In the genomic region with DNA sequence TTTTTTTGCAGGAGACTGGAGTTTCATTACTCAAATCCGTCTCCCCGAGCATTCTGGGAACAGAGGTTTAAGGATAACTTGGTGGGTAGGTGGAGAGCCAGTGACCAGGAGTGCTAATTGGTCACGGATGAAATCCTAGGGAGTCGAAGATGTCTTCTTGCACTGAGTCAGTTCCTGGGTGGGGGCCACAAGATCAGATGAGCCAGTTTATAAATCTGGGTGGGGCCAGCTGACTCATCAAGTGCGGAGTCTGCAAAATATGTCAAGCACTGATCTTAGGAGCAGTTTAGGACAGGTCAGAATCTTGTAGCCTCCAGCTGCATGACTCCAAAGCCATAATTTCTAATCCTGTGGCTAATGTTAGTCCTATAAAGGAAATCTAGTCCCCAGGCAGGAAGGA, we compare ENCODE assay signal across 20 cellular contexts.
DNase-seq lines count a peak whose midpoint lies in the region; ATAC-seq and TF ChIP-seq lines count a peak whose summit lies in the region.
"Had no signal": no experiment of that assay in that cellular context is flagged by ENCODE, and none has a peak within 500 bp of the region (broad histone marks: within the 10 kb centered on the region; RNA-seq: fewer than 3 reads in every experiment).

No MANE protein-coding gene starts in this region.

- DNase-seq in HPDE6-E6E7 (ENCODE audit: extremely low spot score): peak; percentile 4
- peak; percentile 45 to 55 for DNase-seq in SW 1271 (lab: John Stamatoyannopoulos, UW)
- DNase-seq in fibroblast of lung (ENCODE audit: low read depth in 2 of 2): peak; percentile 34 to 50
- DNase-seq in T-helper 17 cell: no peak
- no peak for DNase-seq in activated CD4-positive, alpha-beta T cell treated with anti-CD3 and anti-CD28 coated beads, Interleukin-2, amount 50 U/mL, for 48 hours
- no peak for DNase-seq in DMS79 (lab: John Stamatoyannopoulos, UW)
- DNase-seq: activated naive CD4-positive, alpha-beta T cell treated with Interleukin-2 at 50 U/mL for 16 hours; activated T-cell treated with anti-CD3 and anti-CD28 coated beads for 4 hours; CD4-positive, alpha-beta T cell; DMS79 treated with DMSO at 0.1 percent for 48 hours; heart right ventricle; kidney; NCI-H2081 treated with DMSO at 0.1 percent for 48 hours; NCI-H69; SK-N-SH had no signal

- no peaks in the 10 kb centered on the region for H3K4me1 Mint-ChIP-seq in T-helper 17 cell
- H3K4me1 Mint-ChIP-seq: stimulated activated effector memory CD8-positive, alpha-beta T cell treated with anti-CD3 and anti-CD28 coated beads, Interleukin-12 subunit alpha, Interleukin-12 subunit beta, amount 100 ng/mL, for 72 hours had no signal

- no peak overlapping the region for H3K9ac ChIP-seq in fibroblast of lung (ENCODE audit: insufficient read depth, low read length)
- H3K9ac ChIP-seq: SK-N-SH had no signal

- H3K4me1 ChIP-seq in ACC112 (ENCODE audit: control insufficient read depth, insufficient read depth, low read length, unreplicated experiment) (peaks cover 27% of the 10 kb centered on the region), fibroblast of lung (ENCODE audit: control insufficient read depth, extremely low read depth, insufficient read depth, low read length) (no peaks in the 10 kb centered on the region)
- H3K4me1 ChIP-seq: heart right ventricle, prostate gland had no signal

- H3K27ac ChIP-seq in ACC112 (ENCODE audit: low read depth, low read length) (peak overlapping the region; percentile 61), fibroblast of lung (ENCODE audit: insufficient read depth, low read length) (no peak overlapping the region)
- H3K27ac ChIP-seq: heart right ventricle, prostate gland had no signal

- ATAC-seq in T-helper 17 cell (no peak), GM21737 (IDR thresholded peaks at IDR 0.05; ENCODE audit: unreplicated experiment) (no peak)
- ATAC-seq: heart right ventricle; stimulated activated effector memory CD8-positive, alpha-beta T cell treated with anti-CD3 and anti-CD28 coated beads, Interleukin-12 subunit alpha, Interleukin-12 subunit beta, amount 100 ng/mL, for 72 hours had no signal

- H3K4me2 ChIP-seq in fibroblast of lung (ENCODE audit: extremely low read depth, insufficient read depth, low read length): no peak overlapping the region
- H3K4me2 ChIP-seq: SK-N-SH had no signal

- H3K4me3 Mint-ChIP-seq in T-helper 17 cell: no peak overlapping the region
- H3K4me3 Mint-ChIP-seq: CD4-positive, alpha-beta T cell; stimulated activated effector memory CD8-positive, alpha-beta T cell treated with anti-CD3 and anti-CD28 coated beads, Interleukin-12 subunit alpha, Interleukin-12 subunit beta, amount 100 ng/mL, for 72 hours; type B pancreatic cell had no signal

- H3K27me3 Mint-ChIP-seq in T-helper 17 cell: no peaks in the 10 kb centered on the region
- H3K27me3 Mint-ChIP-seq: CD4-positive, alpha-beta T cell; type B pancreatic cell had no signal

- no peaks in the 10 kb centered on the region for H3K79me2 ChIP-seq in ACC112 (ENCODE audit: control insufficient read depth, insufficient read depth, low read length, unreplicated experiment)
- H3K79me2 ChIP-seq in fibroblast of lung (ENCODE audit: control insufficient read depth, insufficient read depth, low read length): no peaks in the 10 kb centered on the region

- H3K27me3 ChIP-seq in ACC112 (ENCODE audit: insufficient read depth, low read length) (no peaks in the 10 kb centered on the region), fibroblast of lung (ENCODE audit: control insufficient read depth, insufficient read depth, low read length) (no peaks in the 10 kb centered on the region)
- H3K27me3 ChIP-seq: heart right ventricle had no signal

- H3K4me3 ChIP-seq in ACC112 (ENCODE audit: low read depth, low read length) (no peak overlapping the region), fibroblast of lung (replicated peaks in 1 of 4; ENCODE audit: control extremely low read depth in 1 of 4, insufficient read depth in 1 of 4, low read depth in 3 of 4, low read length in 4 of 4) (no peak overlapping the region)
- H3K4me3 ChIP-seq: heart right ventricle, prostate gland had no signal

- H3K27ac Mint-ChIP-seq in T-helper 17 cell: no peak overlapping the region
- H3K27ac Mint-ChIP-seq: CD4-positive, alpha-beta T cell; stimulated activated effector memory CD8-positive, alpha-beta T cell treated with anti-CD3 and anti-CD28 coated beads, Interleukin-12 subunit alpha, Interleukin-12 subunit beta, amount 100 ng/mL, for 72 hours; type B pancreatic cell had no signal

- no peaks in the 10 kb centered on the region for H3K36me3 Mint-ChIP-seq in T-helper 17 cell (ENCODE audit: low read depth)
- H3K36me3 Mint-ChIP-seq: stimulated activated effector memory CD8-positive, alpha-beta T cell treated with anti-CD3 and anti-CD28 coated beads, Interleukin-12 subunit alpha, Interleukin-12 subunit beta, amount 100 ng/mL, for 72 hours; type B pancreatic cell had no signal

- no peaks in the 10 kb centered on the region for H3K9me3 ChIP-seq in fibroblast of lung (ENCODE audit: control insufficient read depth, insufficient read depth, low read depth, low read length)
- H3K9me3 ChIP-seq in T-helper 17 cell (ENCODE audit: control insufficient read depth, low read length, poor library complexity, severe bottlenecking): no peaks in the 10 kb centered on the region
- H3K9me3 ChIP-seq: prostate gland, SK-N-SH had no signal

- H4K20me1 ChIP-seq in fibroblast of lung (ENCODE audit: control insufficient read depth, extremely low read depth, insufficient read depth, low read length): no peaks in the 10 kb centered on the region

- H2AFZ ChIP-seq in ACC112 (ENCODE audit: low read length, unreplicated experiment): no peak overlapping the region
- H2AFZ ChIP-seq in fibroblast of lung (ENCODE audit: low read length): no peak overlapping the region

- H3K36me3 ChIP-seq in ACC112 (ENCODE audit: insufficient read depth, low read length): no peaks in the 10 kb centered on the region
- no peaks in the 10 kb centered on the region for H3K36me3 ChIP-seq in fibroblast of lung (ENCODE audit: control insufficient read depth, insufficient read depth, low read length)
- H3K36me3 ChIP-seq: heart right ventricle, prostate gland had no signal

- no peak for TF ChIP-seq CTCF in fibroblast of lung (conservative IDR thresholded peaks at IDR 0.05 in 1 of 2, IDR thresholded peaks at IDR 0.05 in 1 of 2; ENCODE audit: low read depth in 1 of 2, low read length in 2 of 2)

Comparison
In these comparisons a context has a peak if more than half of its experiments do, and no peak if none do; other contexts are left out.
1. DNase-seq: peak in HPDE6-E6E7 (single experiment), SW 1271 (2 of 2) and fibroblast of lung (2 of 2); none in T-helper 17 cell (0 of 3), activated CD4-positive, alpha-beta T cell treated with anti-CD3 and anti-CD28 coated beads, Interleukin-2, amount 50 U/mL, for 48 hours (0 of 2) and DMS79 (single experiment).